12 cellular contexts compared by ENCODE assay signal in the genomic region with DNA sequence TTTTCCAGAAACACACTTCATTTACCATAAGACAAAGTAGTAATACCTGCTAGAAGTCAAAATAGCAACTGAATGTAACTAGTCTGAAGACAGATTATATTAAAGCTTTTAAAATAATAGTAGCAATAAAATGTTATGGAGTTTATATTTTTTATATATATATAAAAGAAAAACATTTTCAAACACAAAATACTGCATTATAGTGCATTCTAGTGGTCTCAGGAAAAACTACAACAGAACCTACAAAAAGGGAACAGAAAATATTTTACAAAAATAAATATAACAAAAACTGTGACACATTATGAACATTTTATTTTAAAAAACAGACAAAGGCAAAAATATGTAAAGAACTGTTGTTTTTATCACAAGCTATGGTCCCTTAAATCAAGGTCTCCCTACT. TPM values are rescaled to one million over a fixed set of nuclear protein-coding genes. Genes with fewer than 3 reads are reported as not detected.
DNase-seq lines count a peak whose midpoint lies in the region; ATAC-seq and TF ChIP-seq lines count a peak whose summit lies in the region.
"Had no signal": no experiment of that assay in that cellular context is flagged by ENCODE, and none has a peak within 500 bp of the region (broad histone marks: within the 10 kb centered on the region; RNA-seq: fewer than 3 reads in every experiment).

No MANE protein-coding gene starts in this region.

- H4K8ac ChIP-seq in IMR-90 (ENCODE audit: low read depth in 2 of 2, low read length in 2 of 2) (no peak overlapping the region), trophoblast cell (ENCODE audit: low read depth, low read length) (no peak overlapping the region)

- no peak overlapping the region for H4K91ac ChIP-seq in IMR-90 (ENCODE audit: insufficient read depth, low read depth, low read length)
- no peak overlapping the region for H4K91ac ChIP-seq in trophoblast cell (ENCODE audit: low read depth, low read length)

- H3K36me3 Mint-ChIP-seq in CD8-positive, alpha-beta T cell: peaks cover 21% of the 10 kb centered on the region
- peaks cover 7% of the 10 kb centered on the region for H3K36me3 Mint-ChIP-seq in mesothelial cell of epicardium

- peaks cover 19% of the 10 kb centered on the region for H3K4me1 Mint-ChIP-seq in CD8-positive, alpha-beta T cell (ENCODE audit: low read depth)
- peaks cover 17% of the 10 kb centered on the region for H3K4me1 Mint-ChIP-seq in mesothelial cell of epicardium

- no peaks in the 10 kb centered on the region for H3K9me3 ChIP-seq in CD8-positive, alpha-beta T cell (ENCODE audit: low read length)
- no peaks in the 10 kb centered on the region for H3K9me3 ChIP-seq in IMR-90 (ENCODE audit: control insufficient read depth, insufficient read depth, low read length)
- no peaks in the 10 kb centered on the region for H3K9me3 ChIP-seq in gastroesophageal sphincter
- no peaks in the 10 kb centered on the region for H3K9me3 ChIP-seq in trophoblast cell (ENCODE audit: insufficient read depth, low read depth, low read length)

- no peak overlapping the region for H3K4me3 Mint-ChIP-seq in CD8-positive, alpha-beta T cell
- H3K4me3 Mint-ChIP-seq in mesothelial cell of epicardium: no peak overlapping the region
- H3K4me3 Mint-ChIP-seq: activated B cell treated with CpG ODN at 0.5 μM for 24 hours; activated T-cell treated with anti-CD3 and anti-CD28 coated beads, Interleukin-2, amount 50 U/mL, for 24 hours had no signal

- TF ChIP-seq POLR2A in IMR-90 (IDR thresholded peaks at IDR 0.05; ENCODE audit: low read depth, low read length): no peak
- TF ChIP-seq POLR2A in erythroblast (IDR thresholded peaks at IDR 0.05; ENCODE audit: low read length): no peak
- no peak for TF ChIP-seq POLR2A in gastroesophageal sphincter (IDR thresholded peaks at IDR 0.05)

- no peak overlapping the region for H2AFZ ChIP-seq in IMR-90 (replicated peaks; ENCODE audit: low read length, poor library complexity)
- no peak overlapping the region for H2AFZ ChIP-seq in trophoblast cell (ENCODE audit: insufficient read depth, low read length, poor library complexity)

- no TSS peak for BruUV-seq in IMR-90 (replicated peaks; lab: Mats Ljungman, UMichigan)

- H3K4me2 ChIP-seq in IMR-90 (ENCODE audit: low read depth, low read length): no peak overlapping the region
- H3K4me2 ChIP-seq in trophoblast cell (ENCODE audit: low read length): no peak overlapping the region

- H4K12ac ChIP-seq in trophoblast cell (ENCODE audit: low read depth, low read length): no peak overlapping the region

- H2BK12ac ChIP-seq in trophoblast cell (ENCODE audit: low read length): no peak overlapping the region

- no peak overlapping the region for H2BK15ac ChIP-seq in IMR-90 (ENCODE audit: low read depth, low read length)

- no peak overlapping the region for H3K56ac ChIP-seq in IMR-90 (ENCODE audit: extremely low read depth, insufficient read depth, low read length)

- no peak for TF ChIP-seq EP300 in gastroesophageal sphincter (IDR thresholded peaks at IDR 0.05)

- intact Hi-C loops in CD8-positive, alpha-beta T cell (cut with DNase I, micrococcal nuclease): loop anchor here in 1 of 2 experiments (2.0 kb wide), 1 partner anchor 138 kb away; no protein-coding TSS in a partner anchor
- intact Hi-C loops in IMR-90 (cut with micrococcal nuclease): loop anchor here (5.0 kb wide), 1 partner anchor 136 kb away; no protein-coding TSS in a partner anchor

- in situ Hi-C loops in IMR-90 (cut with MboI; ENCODE audit: low sequenced_read_pairs): loop anchor here (10.0 kb wide), 1 partner anchor 134 kb away; no protein-coding TSS in a partner anchor

- TF ChIP-seq CTCF in CD8-positive, alpha-beta T cell (IDR thresholded peaks at IDR 0.05): peak; percentile 37
- TF ChIP-seq CTCF in IMR-90 (conservative IDR thresholded peaks at IDR 0.05; ENCODE audit: low read depth, low read length) (peak; percentile 45), choroid plexus epithelial cell (conservative IDR thresholded peaks at IDR 0.05; ENCODE audit: low read depth, low read length) (peak; percentile 48), mesothelial cell of epicardium (IDR thresholded peaks at IDR 0.05; ENCODE audit: unreplicated experiment) (peak; percentile 36), gastroesophageal sphincter (IDR thresholded peaks at IDR 0.05) (no peak)

- dilution Hi-C loops in IMR-90 (cut with HindIII; ENCODE audit: low sequenced_read_pairs, unreplicated experiment): no loop called here

- H3K4me3 ChIP-seq in CD8-positive, alpha-beta T cell (ENCODE audit: low read depth, low read length): no peak overlapping the region
- H3K4me3 ChIP-seq in IMR-90 (ENCODE audit: insufficient read depth, low read depth, low read length): no peak overlapping the region
- H3K4me3 ChIP-seq in choroid plexus epithelial cell (ENCODE audit: low read depth, low read length): no peak overlapping the region
- no peak overlapping the region for H3K4me3 ChIP-seq in gastroesophageal sphincter
- H3K4me3 ChIP-seq in trophoblast cell (ENCODE audit: low read depth, low read length): no peak overlapping the region

- H2BK5ac ChIP-seq in IMR-90 (ENCODE audit: low read depth, low read length, poor library complexity, severe bottlenecking) (no peak overlapping the region), trophoblast cell (ENCODE audit: low read depth, low read length, poor library complexity) (no peak overlapping the region)

- H3K79me1 ChIP-seq in IMR-90 (ENCODE audit: low read depth in 1 of 2, low read length in 2 of 2) (peaks cover 0 to 16% of the 10 kb centered on the region in 2 experiments; a peak in 3 of 4 replicates), trophoblast cell (ENCODE audit: low read length) (no peaks in the 10 kb centered on the region)

- no peaks in the 10 kb centered on the region for H3K4me1 ChIP-seq in CD8-positive, alpha-beta T cell (ENCODE audit: insufficient read depth, low read length)
- no peaks in the 10 kb centered on the region for H3K4me1 ChIP-seq in IMR-90 (ENCODE audit: control insufficient read depth, insufficient read depth, low read length)
- no peaks in the 10 kb centered on the region for H3K4me1 ChIP-seq in gastroesophageal sphincter
- H3K4me1 ChIP-seq in trophoblast cell (ENCODE audit: control insufficient read depth in 1 of 2, insufficient read depth in 2 of 2, low read length in 2 of 2): no peaks in the 10 kb centered on the region

- no peak overlapping the region for H3K18ac ChIP-seq in IMR-90 (ENCODE audit: low read depth, low read length)
- H3K18ac ChIP-seq in trophoblast cell (ENCODE audit: low read length): no peak overlapping the region

- H4K20me1 ChIP-seq in IMR-90 (ENCODE audit: insufficient read depth, low read length): no peaks in the 10 kb centered on the region

- CTCF ChIA-PET in CD8-positive, alpha-beta T cell (lab: Charles Lee): no interaction called here
- CTCF ChIA-PET in IMR-90 (lab: Yijun Ruan, JAX): interaction anchor here (1.2 kb wide), 1 partner anchor 28 kb away, joined by 3 read pairs; no protein-coding TSS in a partner anchor

- H3K14ac ChIP-seq in IMR-90 (replicated peaks; ENCODE audit: low read depth, low read length) (no peak overlapping the region), trophoblast cell (ENCODE audit: low read length) (no peak overlapping the region)

- no peaks in the 10 kb centered on the region for H3K79me2 ChIP-seq in trophoblast cell (ENCODE audit: control insufficient read depth, insufficient read depth, low read length, poor library complexity)

- H3K9me1 ChIP-seq in IMR-90 (ENCODE audit: insufficient read depth, low read length): 0 out of 2 replicates have a peak, but pooled peaks cover 3% of the 10 kb centered on the region

- no peaks in the 10 kb centered on the region for H3K27me3 Mint-ChIP-seq in CD8-positive, alpha-beta T cell (ENCODE audit: low read depth)
- H3K27me3 Mint-ChIP-seq in mesothelial cell of epicardium (ENCODE audit: low read depth): no peaks in the 10 kb centered on the region
- H3K27me3 Mint-ChIP-seq: activated B cell treated with CpG ODN at 0.5 μM for 24 hours; activated T-cell treated with anti-CD3 and anti-CD28 coated beads, Interleukin-2, amount 50 U/mL, for 24 hours had no signal

- DNase-seq in CD8-positive, alpha-beta T cell: no peak
- peak; percentile 10 for DNase-seq in IMR-90
- peak; percentile 23 for DNase-seq in choroid plexus epithelial cell (ENCODE audit: low read depth)
- DNase-seq in mesothelial cell of epicardium (ENCODE audit: low spot score in 2 of 2, unreplicated experiment in 2 of 2): no peak
- no peak for DNase-seq in DMS53 treated with DMSO at 0.1 percent for 48 hours (lab: John Stamatoyannopoulos, UW; ENCODE audit: unreplicated experiment)
- no peak for DNase-seq in erythroblast (lab: John Stamatoyannopoulos, UW)
- DNase-seq in trophoblast cell: no peak
- DNase-seq: activated B cell treated with CpG ODN at 0.5 μM for 24 hours; activated T-cell treated with anti-CD3 and anti-CD28 coated beads, Interleukin-2, amount 50 U/mL, for 24 hours; DMS79; islet precursor cell had no signal

- H3K23ac ChIP-seq in IMR-90 (ENCODE audit: low read depth, low read length): no peak overlapping the region
- no peak overlapping the region for H3K23ac ChIP-seq in trophoblast cell (ENCODE audit: low read length)

- no peaks in the 10 kb centered on the region for H3K9me3 Mint-ChIP-seq in CD8-positive, alpha-beta T cell
- no peaks in the 10 kb centered on the region for H3K9me3 Mint-ChIP-seq in mesothelial cell of epicardium
- H3K9me3 Mint-ChIP-seq: activated B cell treated with CpG ODN at 0.5 μM for 24 hours; activated T-cell treated with anti-CD3 and anti-CD28 coated beads, Interleukin-2, amount 50 U/mL, for 24 hours had no signal

- no peak overlapping the region for H4K5ac ChIP-seq in IMR-90 (ENCODE audit: low read depth, low read length)

- no peak for ATAC-seq in CD8-positive, alpha-beta T cell
- ATAC-seq in IMR-90 (ENCODE audit: low read depth) (no peak), gastroesophageal sphincter (no peak)

- H3K4ac ChIP-seq in IMR-90 (ENCODE audit: low read depth, low read length): no peak overlapping the region
- H3K4ac ChIP-seq in trophoblast cell (ENCODE audit: low read depth, low read length): no peak overlapping the region

- H2AK5ac ChIP-seq in IMR-90 (ENCODE audit: low read depth, low read length): no peak overlapping the region
- H2AK5ac ChIP-seq in trophoblast cell (ENCODE audit: low read length): no peak overlapping the region

- peak; percentile 41; the same call in 1 of the 2 replicates for TF ChIP-seq RAD21 in IMR-90 (IDR thresholded peaks at IDR 0.05; ENCODE audit: low read length)

- peaks cover 3% of the 10 kb centered on the region for H3K36me3 ChIP-seq in CD8-positive, alpha-beta T cell (ENCODE audit: insufficient read depth, low read length)
- no peaks in the 10 kb centered on the region for H3K36me3 ChIP-seq in IMR-90 (ENCODE audit: control insufficient read depth, insufficient read depth, low read length)
- H3K36me3 ChIP-seq in gastroesophageal sphincter: peaks cover 0 to 12% of the 10 kb centered on the region in 2 donors
- no peaks in the 10 kb centered on the region for H3K36me3 ChIP-seq in trophoblast cell (ENCODE audit: control insufficient read depth in 1 of 2, insufficient read depth in 2 of 2, low read length in 2 of 2)

- no peak overlapping the region for H2BK20ac ChIP-seq in IMR-90 (ENCODE audit: low read depth, low read length)

- H2BK120ac ChIP-seq in IMR-90 (ENCODE audit: low read depth, low read length) (no peak overlapping the region), trophoblast cell (ENCODE audit: insufficient read depth, low read length, poor library complexity) (no peak overlapping the region)

- POLR2A ChIA-PET in CD8-positive, alpha-beta T cell (lab: Charles Lee): no interaction called here
- POLR2A ChIA-PET in IMR-90 (lab: Charles Lee; ENCODE audit: unreplicated experiment): no interaction called here

- no peak overlapping the region for H3K9ac ChIP-seq in IMR-90 (ENCODE audit: low read depth, low read length)
- no peak overlapping the region for H3K9ac ChIP-seq in trophoblast cell (ENCODE audit: low read length)

- H3K27me3 ChIP-seq in CD8-positive, alpha-beta T cell (ENCODE audit: insufficient read depth, low read length): no peaks in the 10 kb centered on the region
- no peaks in the 10 kb centered on the region for H3K27me3 ChIP-seq in IMR-90 (ENCODE audit: control insufficient read depth, insufficient read depth, low read length)
- H3K27me3 ChIP-seq in gastroesophageal sphincter: no peaks in the 10 kb centered on the region
- H3K27me3 ChIP-seq in trophoblast cell (ENCODE audit: insufficient read depth, low read length): no peaks in the 10 kb centered on the region

- H3K27ac Mint-ChIP-seq in CD8-positive, alpha-beta T cell: no peak overlapping the region
- no peak overlapping the region for H3K27ac Mint-ChIP-seq in mesothelial cell of epicardium
- H3K27ac Mint-ChIP-seq: activated B cell treated with CpG ODN at 0.5 μM for 24 hours; activated T-cell treated with anti-CD3 and anti-CD28 coated beads, Interleukin-2, amount 50 U/mL, for 24 hours had no signal

- no peak overlapping the region for H2AK9ac ChIP-seq in IMR-90 (replicated peaks; ENCODE audit: low read depth, low read length, poor library complexity)

- H3K27ac ChIP-seq in CD8-positive, alpha-beta T cell (ENCODE audit: low read depth, low read length): no peak overlapping the region
- no peak overlapping the region for H3K27ac ChIP-seq in IMR-90 (ENCODE audit: insufficient read depth, low read length)
- H3K27ac ChIP-seq in gastroesophageal sphincter: no peak overlapping the region
- no peak overlapping the region for H3K27ac ChIP-seq in trophoblast cell (ENCODE audit: low read depth, low read length)

RNA-seq across cellular contexts. Expression of a gene that starts 48.0 kb away (rescaled TPM):
- 10 to 100 TPM; 15.6 to 17.4 TPM for total RNA-seq in CD8-positive, alpha-beta T cell
- total RNA-seq in IMR-90 (2012; rRNA removed): 16.4 and 23.3 TPM in 2 replicates
- 4.9 and 5.1 TPM in 2 replicates for polyA plus RNA-seq in IMR-90 (2012; rRNA removed)
- 0.81 and 1.5 TPM in 2 replicates for polyA plus RNA-seq in IMR-90 (2012; cell fraction: cytosol; rRNA removed)
- 1.1 and 8.6 TPM in 2 replicates for polyA plus RNA-seq in IMR-90 (2012; cell fraction: nucleus; rRNA removed; ENCODE audit: low replicate concordance)
- total RNA-seq in mesothelial cell of epicardium: 24.9 to 26.6 TPM (median 25.7 TPM) in 3 replicates
- total RNA-seq in gastroesophageal sphincter: 10 to 100 TPM; 18.5 to 24.6 (median 20.9) TPM
- polyA plus RNA-seq in trophoblast cell (2013): 24.2 and 24.7 TPM in 2 replicates

Comparison
In these comparisons a context has a peak if more than half of its experiments do, and no peak if none do; other contexts are left out.
1. DNase-seq: peak in IMR-90 (single experiment) and choroid plexus epithelial cell (single experiment); none in CD8-positive, alpha-beta T cell (0 of 7), mesothelial cell of epicardium (0 of 2), DMS53 treated with DMSO at 0.1 percent for 48 hours (single experiment), erythroblast (0 of 2) and trophoblast cell (0 of 2).
2. CTCF ChIP-seq: peak in CD8-positive, alpha-beta T cell (single experiment), IMR-90 (single experiment), choroid plexus epithelial cell (single experiment) and mesothelial cell of epicardium (single experiment); none in gastroesophageal sphincter (0 of 4).